1 cellular context compared by ENCODE assay signal in the genomic region with DNA sequence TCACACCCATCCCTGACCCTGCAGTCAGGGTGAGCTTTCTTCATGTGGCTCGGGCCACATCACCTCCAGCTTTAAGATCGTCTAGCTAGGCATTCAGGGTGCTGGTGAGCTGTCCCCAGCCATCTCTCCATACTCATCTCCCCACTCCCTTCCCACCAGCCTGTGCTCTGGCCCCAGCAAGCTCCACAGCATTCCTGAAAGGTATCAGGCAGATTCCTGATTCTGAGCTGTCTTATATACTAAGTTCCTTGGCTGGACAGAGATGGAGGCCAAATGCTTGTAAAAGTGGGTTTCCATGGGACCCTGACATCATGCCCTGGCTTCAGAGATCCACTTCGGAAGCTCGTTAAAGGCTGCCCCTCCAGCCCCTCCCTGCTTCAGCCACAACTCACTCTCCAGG.
TF ChIP-seq lines count a peak whose summit lies in the region.

No MANE protein-coding gene starts in this region.

TF ChIP-seq in H1, 55 proteins besides CTCF, POLR2A, EP300 and RAD21:
- no peak for TF ChIP-seq KDM4A (IDR thresholded peaks at IDR 0.05; ENCODE audit: low read depth, low read length, severe bottlenecking)
- no peak for TF ChIP-seq PHF8 (conservative IDR thresholded peaks at IDR 0.05; ENCODE audit: low read depth, low read length)
- no peak for TF ChIP-seq NANOG (IDR thresholded peaks at IDR 0.05; ENCODE audit: insufficient read depth, low read depth, low read length, poor library complexity, severe bottlenecking)
- no peak for TF ChIP-seq SIN3A (conservative IDR thresholded peaks at IDR 0.05 in 1 of 2, IDR thresholded peaks at IDR 0.05 in 1 of 2; ENCODE audit: low read depth in 1 of 2, low read length in 2 of 2)
- TF ChIP-seq, protein P1, sequence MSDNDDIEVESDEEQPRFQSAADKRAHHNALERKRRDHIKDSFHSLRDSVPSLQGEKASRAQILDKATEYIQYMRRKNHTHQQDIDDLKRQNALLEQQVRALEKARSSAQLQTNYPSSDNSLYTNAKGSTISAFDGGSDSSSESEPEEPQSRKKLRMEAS (IDR thresholded peaks at IDR 0.05): no peak
- no peak for TF ChIP-seq CBX8 (IDR thresholded peaks at IDR 0.05; ENCODE audit: borderline replicate concordance, low read depth, low read length)
- TF ChIP-seq BACH1 (IDR thresholded peaks at IDR 0.05; ENCODE audit: low read length): no peak
- TF ChIP-seq SP2 (IDR thresholded peaks at IDR 0.05; ENCODE audit: low read length): no peak
- TF ChIP-seq CEBPB (IDR thresholded peaks at IDR 0.05; ENCODE audit: low read depth, low read length): no peak
